Comparison of ENCODE assay signal across 8 cellular contexts in the genomic region with DNA sequence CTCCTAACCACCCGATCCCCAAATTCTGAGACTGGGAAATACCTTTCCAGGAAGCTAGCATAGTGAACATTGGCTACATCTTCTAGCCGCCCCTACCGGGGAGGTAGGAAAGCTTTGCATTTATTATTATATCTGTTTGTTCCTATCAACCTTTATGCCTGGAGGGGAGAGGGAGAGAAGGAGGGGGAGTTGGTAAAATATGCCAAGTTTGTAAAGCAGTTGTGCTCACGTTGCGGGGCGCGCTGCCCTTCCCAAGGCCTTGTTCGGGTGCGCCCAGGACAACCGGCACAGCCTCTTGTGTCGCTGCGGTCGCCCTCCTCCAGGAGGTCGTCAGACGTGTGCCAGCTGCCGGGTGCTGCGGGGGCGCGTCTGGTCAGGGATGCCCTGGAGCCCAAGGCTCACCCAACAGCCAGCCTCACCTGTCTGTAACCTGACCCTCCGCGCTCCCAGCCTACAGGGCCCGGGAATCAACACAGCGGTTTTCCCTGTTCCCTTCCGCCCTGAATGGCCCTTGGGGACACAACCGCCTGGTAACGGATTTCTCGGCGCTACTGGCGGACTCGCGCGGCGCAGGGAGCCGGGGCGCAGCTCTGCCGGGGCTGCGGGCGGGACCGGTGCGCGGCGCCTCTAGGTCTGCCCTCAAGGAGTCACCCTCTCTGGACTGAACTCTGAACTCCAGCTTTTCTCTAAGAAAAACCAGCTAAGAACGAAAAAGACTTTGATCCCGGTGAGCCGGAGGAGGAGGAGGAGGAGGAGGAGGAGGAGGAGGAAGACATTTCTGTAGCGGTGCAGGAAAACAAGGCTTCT. TPM values are rescaled to one million over a fixed set of nuclear protein-coding genes. Genes with fewer than 3 reads are reported as not detected.
DNase-seq lines count a peak whose midpoint lies in the region; ATAC-seq and TF ChIP-seq lines count a peak whose summit lies in the region.

No MANE protein-coding gene starts in this region.

- intact Hi-C loops in A673 (cut with micrococcal nuclease; ENCODE audit: unreplicated experiment), result no loop called here
- intact Hi-C loops in right lobe of liver (cut with DNase I), result no loop called here
- intact Hi-C loops in activated CD8-positive, alpha-beta T cell treated with anti-CD3 and anti-CD28 coated beads for 36 hours (cut with micrococcal nuclease), result no loop called here
- intact Hi-C loops in sigmoid colon (cut with DNase I), result no loop called here

- H3K9me3 ChIP-seq in A673 (ENCODE audit: low read depth, low read length, poor library complexity, severe bottlenecking) (no peaks in the 10 kb centered on the region), right lobe of liver (no peaks in the 10 kb centered on the region), sigmoid colon (no peaks in the 10 kb centered on the region)

- H3K4me3 ChIP-seq in A673 (ENCODE audit: low read depth, low read length, poor library complexity, severe bottlenecking) (peak overlapping the region; percentile 4), right lobe of liver (no peak overlapping the region), sigmoid colon (peak overlapping the region in 1 of 4 donors; percentile 11)

- POLR2A ChIA-PET in A673 (lab: Charles Lee; ENCODE audit: low non-redundant PET), result no interaction called here
- POLR2A ChIA-PET in activated CD8-positive, alpha-beta T cell treated with anti-CD3 and anti-CD28 coated beads, Interleukin-2, amount 10 ng/mL, durations not matched to agents 7 days and 5 days (lab: Charles Lee), result interaction anchor here (0.7 kb wide), 1 partner anchor 18 kb away, joined by 3 read pairs; no protein-coding TSS in a partner anchor
- POLR2A ChIA-PET in activated CD8-positive, alpha-beta T cell treated with anti-CD3 and anti-CD28 coated beads for 36 hours (lab: Charles Lee), result interaction anchor here (1.0 kb wide), 1 partner anchor 78 kb away, joined by 3 read pairs; no protein-coding TSS in a partner anchor

- CTCF ChIA-PET in A673 (lab: Charles Lee), result no interaction called here
- CTCF ChIA-PET in activated CD8-positive, alpha-beta T cell treated with anti-CD3 and anti-CD28 coated beads, Interleukin-2, amount 10 ng/mL, durations not matched to agents 7 days and 5 days (lab: Charles Lee), result no interaction called here
- CTCF ChIA-PET in activated CD8-positive, alpha-beta T cell treated with anti-CD3 and anti-CD28 coated beads for 36 hours (lab: Charles Lee), result no interaction called here

- peak in 3 of 4 donors; percentile 23 to 34 (median 26) for ATAC-seq in right lobe of liver
- ATAC-seq in activated CD8-positive, alpha-beta T cell treated with anti-CD3 and anti-CD28 coated beads, Interleukin-2, amount 10 ng/mL, durations not matched to agents 7 days and 5 days, result no peak
- ATAC-seq in GM19328 (IDR thresholded peaks at IDR 0.05; ENCODE audit: unreplicated experiment), result no peak
- ATAC-seq in activated CD8-positive, alpha-beta T cell treated with anti-CD3 and anti-CD28 coated beads for 36 hours, result no peak

- no peak overlapping the region for H3K4me3 Mint-ChIP-seq in activated CD8-positive, alpha-beta T cell treated with anti-CD3 and anti-CD28 coated beads, Interleukin-2, amount 10 ng/mL, durations not matched to agents 7 days and 5 days
- no peak overlapping the region for H3K4me3 Mint-ChIP-seq in activated CD8-positive, alpha-beta T cell treated with anti-CD3 and anti-CD28 coated beads for 36 hours

- peak; percentile 39; the same call in 1 of the 2 replicates for TF ChIP-seq EP300 in Ishikawa (IDR thresholded peaks at IDR 0.05; ENCODE audit: borderline replicate concordance)
- no peak for TF ChIP-seq EP300 in sigmoid colon (IDR thresholded peaks at IDR 0.05)

- H3K9me3 Mint-ChIP-seq in activated CD8-positive, alpha-beta T cell treated with anti-CD3 and anti-CD28 coated beads, Interleukin-2, amount 10 ng/mL, durations not matched to agents 7 days and 5 days (ENCODE audit: insufficient read depth), result no peaks in the 10 kb centered on the region
- no peaks in the 10 kb centered on the region for H3K9me3 Mint-ChIP-seq in activated CD8-positive, alpha-beta T cell treated with anti-CD3 and anti-CD28 coated beads for 36 hours

- peaks cover 15% of the 10 kb centered on the region for H3K4me1 Mint-ChIP-seq in activated CD8-positive, alpha-beta T cell treated with anti-CD3 and anti-CD28 coated beads, Interleukin-2, amount 10 ng/mL, durations not matched to agents 7 days and 5 days (ENCODE audit: low read depth)
- H3K4me1 Mint-ChIP-seq in activated CD8-positive, alpha-beta T cell treated with anti-CD3 and anti-CD28 coated beads for 36 hours (ENCODE audit: low read depth), result peaks cover 6% of the 10 kb centered on the region

- H3K27me3 ChIP-seq in A673 (replicated peaks; ENCODE audit: insufficient read depth, low read depth, low read length, poor library complexity) (peaks cover 98% of the 10 kb centered on the region), right lobe of liver (peaks cover 17 to 31% of the 10 kb centered on the region in 2 donors), sigmoid colon (peaks cover 36 to 88% (median 63%) of the 10 kb centered on the region in 3 donors)

- 9% methylated on average over 24 of the region's 46 CpGs for WGBS in right lobe of liver (ENCODE audit: insufficient coverage, low coverage, low lambda C conversion rate, missing lambda C conversion rate)
- 1 to 3% methylated on average over 46 of the region's 46 CpGs for WGBS in sigmoid colon, 2 donors

- TF ChIP-seq POLR2A in right lobe of liver (IDR thresholded peaks at IDR 0.05) (no peak), sigmoid colon (IDR thresholded peaks at IDR 0.05) (no peak)

- TF ChIP-seq RAD21 in Ishikawa (IDR thresholded peaks at IDR 0.05; ENCODE audit: low read depth), result peak; percentile 1; the same call in 1 of the 2 replicates

- DNase-seq in A673 (ENCODE audit: low spot score), result no peak
- DNase-seq in right lobe of liver, result no peak
- DNase-seq in activated CD8-positive, alpha-beta T cell treated with anti-CD3 and anti-CD28 coated beads, Interleukin-2, amount 10 ng/mL, durations not matched to agents 7 days and 5 days, result no peak
- DNase-seq in activated CD8-positive, alpha-beta T cell treated with anti-CD3 and anti-CD28 coated beads for 36 hours, result no peak
- DNase-seq in sigmoid colon, result no peak

- no peaks in the 10 kb centered on the region for H3K36me3 Mint-ChIP-seq in activated CD8-positive, alpha-beta T cell treated with anti-CD3 and anti-CD28 coated beads, Interleukin-2, amount 10 ng/mL, durations not matched to agents 7 days and 5 days (ENCODE audit: low read depth)
- no peaks in the 10 kb centered on the region for H3K36me3 Mint-ChIP-seq in activated CD8-positive, alpha-beta T cell treated with anti-CD3 and anti-CD28 coated beads for 36 hours (ENCODE audit: low read depth)

- H3K36me3 ChIP-seq in A673 (ENCODE audit: insufficient read depth, low read length, poor library complexity, severe bottlenecking), result no peaks in the 10 kb centered on the region
- H3K36me3 ChIP-seq in right lobe of liver, result no peaks in the 10 kb centered on the region
- H3K36me3 ChIP-seq in sigmoid colon, result no peaks in the 10 kb centered on the region

- TF ChIP-seq CTCF in A673 (conservative IDR thresholded peaks at IDR 0.05; ENCODE audit: low read depth, low read length) (no peak), VCaP (conservative IDR thresholded peaks at IDR 0.05) (peak; percentile 20; the same call in 1 of the 2 replicates), right lobe of liver (IDR thresholded peaks at IDR 0.05) (no peak), sigmoid colon (IDR thresholded peaks at IDR 0.05) (no peak)
- no peak for TF ChIP-seq CTCF in activated CD8-positive, alpha-beta T cell treated with anti-CD3 and anti-CD28 coated beads for 36 hours (IDR thresholded peaks at IDR 0.05)

- H3K27ac ChIP-seq in A673 (ENCODE audit: low read depth, low read length, poor library complexity, severe bottlenecking) (no peak overlapping the region), VCaP (peak overlapping the region; percentile 100), right lobe of liver (no peak overlapping the region), sigmoid colon (no peak overlapping the region)

- H3K27me3 Mint-ChIP-seq in activated CD8-positive, alpha-beta T cell treated with anti-CD3 and anti-CD28 coated beads, Interleukin-2, amount 10 ng/mL, durations not matched to agents 7 days and 5 days (ENCODE audit: low read depth), result peaks cover 54% of the 10 kb centered on the region
- H3K27me3 Mint-ChIP-seq in activated CD8-positive, alpha-beta T cell treated with anti-CD3 and anti-CD28 coated beads for 36 hours, result peaks cover 52% of the 10 kb centered on the region

- no TSS peak for BruUV-seq in A673 (replicated peaks; lab: Mats Ljungman, UMichigan)

- H3K27ac Mint-ChIP-seq in activated CD8-positive, alpha-beta T cell treated with anti-CD3 and anti-CD28 coated beads, Interleukin-2, amount 10 ng/mL, durations not matched to agents 7 days and 5 days, result no peak overlapping the region
- no peak overlapping the region for H3K27ac Mint-ChIP-seq in activated CD8-positive, alpha-beta T cell treated with anti-CD3 and anti-CD28 coated beads for 36 hours

- H3K4me1 ChIP-seq in A673 (ENCODE audit: insufficient read depth, low read length, poor library complexity, severe bottlenecking) (peaks cover 13% of the 10 kb centered on the region), right lobe of liver (peaks cover 0 to 7% (median 0%) of the 10 kb centered on the region in 4 donors), sigmoid colon (peaks cover 0 to 31% (median 24%) of the 10 kb centered on the region in 4 donors)

RNA-seq across cellular contexts. Expression of a gene that starts 1.1 kb away (rescaled TPM):
- total RNA-seq in A673 (2021), result not detected in 2 replicates
- total RNA-seq in right lobe of liver, result under 1 TPM in 1 of 6 experiments, not detected in 5; 0.25 TPM
- not detected for total RNA-seq in activated CD8-positive, alpha-beta T cell treated with anti-CD3 and anti-CD28 coated beads, Interleukin-2, amount 10 ng/mL, durations not matched to agents 7 days and 5 days
- total RNA-seq in activated CD8-positive, alpha-beta T cell treated with anti-CD3 and anti-CD28 coated beads for 36 hours, result not detected
- not detected for total RNA-seq in sigmoid colon
- polyA plus RNA-seq in sigmoid colon, result 10 to 100 TPM in 2 of 3 donors, 1 to 10 TPM in 1; 9.6 to 15.7 (median 13.2) TPM

Comparison
In these comparisons a context has a peak if more than half of its experiments do, and no peak if none do; other contexts are left out.
1. ATAC-seq: peak in right lobe of liver (3 of 4); none in activated CD8-positive, alpha-beta T cell treated with anti-CD3 and anti-CD28 coated beads, Interleukin-2, amount 10 ng/mL, durations not matched to agents 7 days and 5 days (single experiment), GM19328 (single experiment) and activated CD8-positive, alpha-beta T cell treated with anti-CD3 and anti-CD28 coated beads for 36 hours (single experiment).